1 cellular context compared by ENCODE assay signal in genomic region chr1:1146026-1146425, GRCh38.
TF ChIP-seq lines count a peak whose summit lies in the region.

No MANE protein-coding gene starts in this region.

TF ChIP-seq in IMR-90, 13 proteins besides CTCF, POLR2A, EP300 and RAD21:
- TF ChIP-seq RFX5 (IDR thresholded peaks at IDR 0.05; ENCODE audit: low read depth, low read length) (no peak), CHD1 (IDR thresholded peaks at IDR 0.05; ENCODE audit: low read depth, low read length) (no peak), MAZ (IDR thresholded peaks at IDR 0.05; ENCODE audit: borderline replicate concordance, low read depth, low read length) (no peak), NFE2L2 (IDR thresholded peaks at IDR 0.05; ENCODE audit: low read depth, low read length) (no peak), USF2 (IDR thresholded peaks at IDR 0.05; ENCODE audit: low read depth, low read length) (no peak), FOS (IDR thresholded peaks at IDR 0.05; ENCODE audit: low read depth, low read length) (no peak), BHLHE40 (IDR thresholded peaks at IDR 0.05; ENCODE audit: low read depth, low read length) (no peak), ELK1 (IDR thresholded peaks at IDR 0.05; ENCODE audit: borderline replicate concordance, low read depth, low read length) (no peak), SMC3 (IDR thresholded peaks at IDR 0.05; ENCODE audit: low read depth, low read length) (no peak), MAFK (IDR thresholded peaks at IDR 0.05; ENCODE audit: low read depth, low read length) (no peak), CEBPB (IDR thresholded peaks at IDR 0.05; ENCODE audit: low read depth, low read length) (no peak), RCOR1 (IDR thresholded peaks at IDR 0.05; ENCODE audit: insufficient replicate concordance, low read length) (no peak), MXI1 (IDR thresholded peaks at IDR 0.05; ENCODE audit: borderline replicate concordance, low read depth, low read length) (no peak)
